ENCODE assay signal across 20 cellular contexts in the genomic region with DNA sequence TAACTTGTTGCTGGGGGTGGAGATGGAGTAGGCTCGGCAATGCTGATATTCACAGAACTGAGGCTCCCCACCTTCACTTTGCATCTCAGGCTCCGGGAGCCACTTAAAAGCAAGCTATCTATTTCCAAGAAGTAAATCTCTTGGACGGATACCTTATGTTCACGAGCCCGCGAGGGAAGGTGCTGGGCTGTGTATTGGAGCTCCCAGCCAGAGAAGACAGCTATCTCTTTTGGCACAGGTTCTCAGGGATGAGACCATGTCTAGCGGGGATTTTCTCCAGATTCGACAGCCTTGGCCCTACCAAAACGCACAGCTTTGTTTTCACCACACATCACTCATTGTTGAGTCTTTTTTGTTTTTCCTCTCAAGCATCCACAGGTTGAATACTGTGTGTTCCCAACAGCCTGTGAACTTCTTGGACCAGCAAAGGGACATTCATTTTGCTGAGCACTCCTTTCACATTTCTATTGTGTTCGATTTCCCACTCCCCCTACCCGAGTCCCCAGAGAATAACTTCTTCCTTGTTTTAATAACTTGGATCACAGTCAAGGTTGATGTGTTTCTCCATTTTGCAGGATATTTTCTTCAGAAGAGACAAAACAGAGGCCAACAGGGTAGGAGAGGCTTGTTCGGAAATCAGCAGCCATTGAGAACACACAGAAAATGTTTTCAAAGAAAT. TPM values are rescaled to one million over a fixed set of nuclear protein-coding genes. Genes with fewer than 3 reads are reported as not detected.
DNase-seq lines count a peak whose midpoint lies in the region; ATAC-seq and TF ChIP-seq lines count a peak whose summit lies in the region.
"Had no signal": no experiment of that assay in that cellular context is flagged by ENCODE, and none has a peak within 500 bp of the region (broad histone marks: within the 10 kb centered on the region; RNA-seq: fewer than 3 reads in every experiment).

No MANE protein-coding gene starts in this region.

- H3K27me3 ChIP-seq in heart right ventricle, result peaks cover 0 to 14% (median 5%) of the 10 kb centered on the region in 7 donors
- H3K27me3 ChIP-seq in Loucy (ENCODE audit: insufficient read depth, low read length, poor library complexity, severe bottlenecking), result no peaks in the 10 kb centered on the region
- no peaks in the 10 kb centered on the region for H3K27me3 ChIP-seq in testis
- H3K27me3 ChIP-seq in dorsolateral prefrontal cortex, result peaks cover 0 to 40% (median 4%) of the 10 kb centered on the region in 45 donors
- H3K27me3 ChIP-seq: BLaER1 had no signal

- H3K36me3 ChIP-seq in heart right ventricle (peaks cover 0 to 28% (median 0%) of the 10 kb centered on the region in 9 donors), Loucy (ENCODE audit: insufficient read depth, low read length) (no peaks in the 10 kb centered on the region), testis (ENCODE audit: low read depth, missing control alignments) (no peaks in the 10 kb centered on the region)
- H3K36me3 ChIP-seq: BLaER1 had no signal

- H3K4me3 ChIP-seq in heart right ventricle (no peak overlapping the region), Loucy (ENCODE audit: low read length, poor library complexity, severe bottlenecking) (no peak overlapping the region), testis (no peak overlapping the region), dorsolateral prefrontal cortex (no peak overlapping the region)
- H3K4me3 ChIP-seq: BLaER1, HAP-1 had no signal

- H3K27ac ChIP-seq in heart right ventricle (peak overlapping the region in 6 of 10 donors; percentile 30 to 77 (median 40)), testis (peak overlapping the region; percentile 27 to 64), dorsolateral prefrontal cortex (no peak overlapping the region)
- H3K27ac ChIP-seq: BLaER1 had no signal

- H3K4me1 ChIP-seq in heart right ventricle (peaks cover 0 to 10% (median 0%) of the 10 kb centered on the region in 9 donors), Loucy (ENCODE audit: insufficient read depth, low read length, poor library complexity, severe bottlenecking) (peaks cover 31% of the 10 kb centered on the region), testis (peaks cover 50% of the 10 kb centered on the region)
- H3K4me1 ChIP-seq: HAP-1 had no signal

- no peak for TF ChIP-seq POLR2A in testis (IDR thresholded peaks at IDR 0.05)

- peaks cover 36% of the 10 kb centered on the region for H3K4me1 Mint-ChIP-seq in nephron
- H3K4me1 Mint-ChIP-seq: CD14-positive monocyte; CD4-positive, alpha-beta memory T cell; IgD-negative memory B cell had no signal

- H3K4me2 ChIP-seq in Loucy (ENCODE audit: low read depth, low read length, poor library complexity, severe bottlenecking), result no peak overlapping the region
- H3K4me2 ChIP-seq: BLaER1 had no signal

- 54 to 56% methylated on average over 12 of the region's 12 CpGs for WGBS in heart right ventricle, 2 donors
- WGBS in testis, 2 donors, result 23 to 43% methylated on average over 12 of the region's 12 CpGs

- H3K27ac Mint-ChIP-seq in nephron, result peak overlapping the region; percentile 40 to 92 (median 52)
- H3K27ac Mint-ChIP-seq: CD14-positive monocyte had no signal

- DNase-seq in heart right ventricle, result no peak
- DNase-seq in Right ventricle myocardium superior, result no peak
- DNase-seq in testis, result no peak
- no peak for DNase-seq in dorsolateral prefrontal cortex
- DNase-seq: 8988T; CD4-positive, alpha-beta memory T cell; DMS153; DMS79; GF-D8 had no signal

- no peak overlapping the region for H3K9ac ChIP-seq in Loucy (ENCODE audit: low read depth, low read length, poor library complexity, severe bottlenecking)
- H3K9ac ChIP-seq: BLaER1 had no signal

- intact Hi-C loops in heart right ventricle (cut with DNase I) (no loop called here), Right ventricle myocardium superior (cut with DNase I) (no loop called here), testis (cut with DNase I; ENCODE audit: low total_unique reads) (no loop called here), dorsolateral prefrontal cortex (cut with DNase I) (no loop called here)

- H3K79me2 ChIP-seq in Loucy (ENCODE audit: insufficient read depth, low read length), result no peaks in the 10 kb centered on the region

- ATAC-seq in heart right ventricle (peak in 5 of 8 donors; percentile 23 to 81 (median 75)), Right ventricle myocardium superior (ENCODE audit: poor library complexity) (no peak), HG02610 (IDR thresholded peaks at IDR 0.05; ENCODE audit: unreplicated experiment) (no peak), HG02798 (IDR thresholded peaks at IDR 0.05; ENCODE audit: poor library complexity, unreplicated experiment) (no peak)
- ATAC-seq: HepG2 had no signal

- H3K9me3 Mint-ChIP-seq in nephron, result no peaks in the 10 kb centered on the region
- H3K9me3 Mint-ChIP-seq: CD14-positive monocyte had no signal

- H3K4me3 Mint-ChIP-seq in nephron, result peak overlapping the region in 1 of 3 experiments; percentile 22
- H3K4me3 Mint-ChIP-seq: CD14-positive monocyte, IgD-negative memory B cell had no signal

- H3K27me3 Mint-ChIP-seq in nephron (ENCODE audit: low read depth), result peaks cover 8% of the 10 kb centered on the region

- peak overlapping the region; percentile 41; the same call in 1 of the 2 replicates for H2AFZ ChIP-seq in Loucy (ENCODE audit: low read length)

- peaks cover 85% of the 10 kb centered on the region for H3K36me3 Mint-ChIP-seq in nephron (ENCODE audit: low read depth)
- H3K36me3 Mint-ChIP-seq: CD14-positive monocyte; CD4-positive, alpha-beta memory T cell; IgD-negative memory B cell had no signal

- TF ChIP-seq CTCF in heart right ventricle (IDR thresholded peaks at IDR 0.05) (no peak), Loucy (conservative IDR thresholded peaks at IDR 0.05; ENCODE audit: low read length) (no peak), nephron (IDR thresholded peaks at IDR 0.05; ENCODE audit: unreplicated experiment in 3 of 3) (no peak), testis (IDR thresholded peaks at IDR 0.05) (no peak), dorsolateral prefrontal cortex (IDR thresholded peaks at IDR 0.05 in 54 of 56, conservative IDR thresholded peaks at IDR 0.05 in 2 of 56; ENCODE audit: low read depth in 1 of 56, partially characterized antibody in 56 of 56) (no peak)

- no peaks in the 10 kb centered on the region for H3K9me2 ChIP-seq in Loucy (replicated peaks; ENCODE audit: low read depth, low read length)

- H4K20me1 ChIP-seq in Loucy (ENCODE audit: insufficient read depth, low read length, poor library complexity, severe bottlenecking), result no peaks in the 10 kb centered on the region
- H4K20me1 ChIP-seq: BLaER1 had no signal

- H3K9me3 ChIP-seq in heart right ventricle, result no peaks in the 10 kb centered on the region
- no peaks in the 10 kb centered on the region for H3K9me3 ChIP-seq in Loucy (ENCODE audit: insufficient read depth, low read depth, low read length)
- no peaks in the 10 kb centered on the region for H3K9me3 ChIP-seq in testis
- H3K9me3 ChIP-seq: HAP-1 had no signal

- no peaks in the 10 kb centered on the region; the same call in 1 of the 2 replicates for H3F3A ChIP-seq in Loucy (ENCODE audit: low read depth)

RNA-seq across cellular contexts. Expression of gene WT1, which starts 23.3 kb away (rescaled TPM):
- 1 to 10 TPM; 1.9 to 4.6 (median 2.9) TPM for total RNA-seq in heart right ventricle
- 1 to 10 TPM; 1.2 TPM for polyA plus RNA-seq in heart right ventricle
- 2.3 TPM for total RNA-seq in Right ventricle myocardium superior
- 100 to 1,000 TPM; 189 to 278 TPM for total RNA-seq in testis
- polyA plus RNA-seq in testis (ENCODE audit: insufficient read depth, low read depth, low replicate concordance), result 62.2 TPM
- 1 to 10 TPM in 3 of 120 experiments, under 1 TPM in 18, not detected in 99; 0.18 to 2.0 (median 0.38) TPM for total RNA-seq in dorsolateral prefrontal cortex
- total RNA-seq: CD4-positive, alpha-beta memory T cell; H4 had no signal
- polyA plus RNA-seq: AG04450; CD14-positive monocyte; CD4-positive, alpha-beta memory T cell; IgD-negative memory B cell had no signal

Comparison
In these comparisons a context has a peak if more than half of its experiments do, and no peak if none do; other contexts are left out.
1. ATAC-seq: peak in heart right ventricle (5 of 8); none in Right ventricle myocardium superior (single experiment), HG02610 (single experiment) and HG02798 (single experiment).
2. H3K27ac ChIP-seq: peak in heart right ventricle (6 of 10) and testis (2 of 2); none in dorsolateral prefrontal cortex (0 of 59).
3. RNA of gene WT1, which starts 23.3 kb away (total RNA-seq): 189 to 278 TPM in testis; 1.9 to 4.6 TPM in heart right ventricle, 2.3 TPM in Right ventricle myocardium superior (single experiment) and 0.18 to 2.0 TPM in dorsolateral prefrontal cortex; every median in the first group is over 10 times any median in the second.